ENCODE assay signal across 1 cellular context in genomic region chr6:56744528-56744927, GRCh38.
TF ChIP-seq lines count a peak whose summit lies in the region.

No MANE protein-coding gene starts in this region.

TF ChIP-seq in IMR-90, 13 proteins besides CTCF, POLR2A, EP300 and RAD21 (continued from another document):
- TF ChIP-seq CEBPB (IDR thresholded peaks at IDR 0.05; ENCODE audit: low read depth, low read length): no peak
